Comparison of ENCODE assay signal across 8 cellular contexts in the genomic region with DNA sequence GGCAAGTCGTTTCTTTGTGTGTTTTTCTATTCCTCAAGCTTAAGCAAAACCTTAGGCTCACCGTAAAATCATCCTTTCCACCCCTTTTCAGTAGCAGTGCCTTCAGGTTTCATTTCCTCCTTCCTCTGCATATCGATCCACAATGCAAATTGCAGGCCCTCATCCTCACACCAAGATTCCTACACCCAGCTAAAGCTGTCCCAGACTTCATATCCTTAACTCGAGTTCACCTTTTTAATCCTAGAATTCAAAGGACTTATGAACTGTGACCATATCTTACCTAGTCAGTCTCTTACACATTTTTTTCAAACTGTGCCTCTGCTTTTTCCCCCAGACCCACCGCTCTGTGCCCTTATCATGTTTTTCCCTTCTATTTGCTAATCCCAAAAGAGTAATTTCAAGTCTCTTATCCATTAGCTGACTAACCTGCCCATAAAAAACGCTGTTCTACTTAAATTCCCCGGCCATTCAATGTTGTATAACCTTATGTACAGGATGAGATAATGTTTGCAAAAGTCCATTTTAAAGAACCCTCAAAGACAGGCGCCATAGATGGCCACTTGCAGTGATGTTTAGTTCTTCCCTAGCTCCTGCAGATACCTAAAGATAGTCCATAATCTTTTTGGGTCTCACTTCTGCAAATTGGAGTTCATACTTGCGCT. TPM values are rescaled to one million over a fixed set of nuclear protein-coding genes. Genes with fewer than 3 reads are reported as not detected.
A peak's percentile ranks its signal among the peaks of the same experiment; 100 is the strongest.
DNase-seq lines count a peak whose midpoint lies in the region; ATAC-seq and TF ChIP-seq lines count a peak whose summit lies in the region.

No MANE protein-coding gene starts in this region.

- H3K4me1 ChIP-seq in Karpas-422 (ENCODE audit: low read length) (peaks cover 22% of the 10 kb centered on the region), colonic mucosa (no peaks in the 10 kb centered on the region)

- peaks cover 38% of the 10 kb centered on the region for H3K36me3 Mint-ChIP-seq in nephron progenitor cell (ENCODE audit: low read depth)

- H3K4me1 Mint-ChIP-seq in nephron progenitor cell, result peaks cover 55% of the 10 kb centered on the region

- H3K9ac ChIP-seq in Karpas-422 (ENCODE audit: low read length) (peak overlapping the region; percentile 99), colonic mucosa (ENCODE audit: low read depth in 2 of 2, low read length in 2 of 2) (peak overlapping the region; percentile 64 to 97)

- no peaks in the 10 kb centered on the region for H3K9me3 Mint-ChIP-seq in nephron progenitor cell

- H4K20me1 ChIP-seq in Karpas-422 (ENCODE audit: insufficient read depth, low read depth, low read length), result peaks cover 53% of the 10 kb centered on the region

- peak overlapping the region; percentile 71 for H3K4me2 ChIP-seq in Karpas-422 (ENCODE audit: low read depth, low read length, poor library complexity, severe bottlenecking)

- intact Hi-C loops in colonic mucosa (cut with DNase I), result loop anchor here (10.0 kb wide), 1 partner anchor 118 kb away; a partner anchor contains a TSS

- peak overlapping the region; percentile 11 for H3K27ac Mint-ChIP-seq in nephron progenitor cell

- H3K36me3 ChIP-seq in Karpas-422 (ENCODE audit: insufficient read depth, low read length), result peaks cover 21% of the 10 kb centered on the region; the same call in 1 of the 2 replicates
- no peaks in the 10 kb centered on the region for H3K36me3 ChIP-seq in colonic mucosa

- H3K27ac ChIP-seq in Karpas-422 (ENCODE audit: low read length) (peak overlapping the region; percentile 73), colonic mucosa (peak overlapping the region; percentile 94)

- no peaks in the 10 kb centered on the region for H3K9me3 ChIP-seq in Karpas-422 (ENCODE audit: low read length)
- no peaks in the 10 kb centered on the region for H3K9me3 ChIP-seq in colonic mucosa

- DNase-seq in CD1c-positive myeloid dendritic cell (ENCODE audit: extremely low spot score), result peak; percentile 47
- peak; percentile 79 for DNase-seq in Karpas-422
- no peak for DNase-seq in colonic mucosa
- no peak for DNase-seq in nephron progenitor cell
- DNase-seq in NCI-H1694 treated with DMSO at 0.1 percent for 48 hours (lab: John Stamatoyannopoulos, UW), result no peak
- DNase-seq in COR-L47 (lab: John Stamatoyannopoulos, UW), result no peak

- no peaks in the 10 kb centered on the region for H3K27me3 Mint-ChIP-seq in nephron progenitor cell (ENCODE audit: low read depth, poor library complexity)

- no peak for ATAC-seq in GM21529 (IDR thresholded peaks at IDR 0.05; ENCODE audit: unreplicated experiment)
- no peak for ATAC-seq in HG03565 (IDR thresholded peaks at IDR 0.05; ENCODE audit: unreplicated experiment)

- H3K79me2 ChIP-seq in Karpas-422 (ENCODE audit: low read length), result peaks cover 64% of the 10 kb centered on the region

- no peaks in the 10 kb centered on the region for H3K9me2 ChIP-seq in Karpas-422 (replicated peaks; ENCODE audit: insufficient read depth, low read length)

- H3K27me3 ChIP-seq in Karpas-422 (ENCODE audit: low read length), result no peaks in the 10 kb centered on the region
- no peaks in the 10 kb centered on the region for H3K27me3 ChIP-seq in colonic mucosa

- TF ChIP-seq CTCF in colonic mucosa (IDR thresholded peaks at IDR 0.05) (no peak), nephron progenitor cell (IDR thresholded peaks at IDR 0.05) (no peak)

- H2AFZ ChIP-seq in Karpas-422 (ENCODE audit: low read length), result no peak overlapping the region

- H3K4me3 ChIP-seq in Karpas-422 (ENCODE audit: low read length) (peak overlapping the region; percentile 68), colonic mucosa (peak overlapping the region; percentile 97)

- peak overlapping the region; percentile 95 for H3K4me3 Mint-ChIP-seq in nephron progenitor cell

RNA-seq across cellular contexts. Expression of a gene that starts 1.5 kb away (rescaled TPM):
- total RNA-seq in Karpas-422 (2014; rRNA removed; shearing (Covaris generic); ENCODE audit: low replicate concordance), result 81.3 and 131 TPM in 2 replicates
- 10 to 100 TPM; 48.0 to 70.2 TPM for total RNA-seq in colonic mucosa

RNA-seq across cellular contexts. Expression of a gene that starts 33.6 kb away (rescaled TPM):
- total RNA-seq in Karpas-422 (2014; rRNA removed; shearing (Covaris generic); ENCODE audit: low replicate concordance), result 259 and 372 TPM in 2 replicates
- 100 to 1,000 TPM; 229 to 270 TPM for total RNA-seq in colonic mucosa

RNA-seq across cellular contexts. Expression of a gene that starts 51.0 kb away (rescaled TPM):
- not detected in 2 replicates for total RNA-seq in Karpas-422 (2014; rRNA removed; shearing (Covaris generic); ENCODE audit: low replicate concordance)
- 10 to 100 TPM; 42.5 to 46.7 TPM for total RNA-seq in colonic mucosa

Comparison
In these comparisons a context has a peak if more than half of its experiments do, and no peak if none do; other contexts are left out.
1. DNase-seq: peak in CD1c-positive myeloid dendritic cell (single experiment) and Karpas-422 (single experiment); none in colonic mucosa (single experiment), nephron progenitor cell (single experiment), NCI-H1694 treated with DMSO at 0.1 percent for 48 hours (single experiment) and COR-L47 (single experiment).
2. RNA of a gene that starts 51.0 kb away (total RNA-seq): 42.5 to 46.7 TPM in colonic mucosa; not detected in Karpas-422; every median in the first group is over 10 times any median in the second.